1 cellular context compared by ENCODE assay signal in the genomic region with DNA sequence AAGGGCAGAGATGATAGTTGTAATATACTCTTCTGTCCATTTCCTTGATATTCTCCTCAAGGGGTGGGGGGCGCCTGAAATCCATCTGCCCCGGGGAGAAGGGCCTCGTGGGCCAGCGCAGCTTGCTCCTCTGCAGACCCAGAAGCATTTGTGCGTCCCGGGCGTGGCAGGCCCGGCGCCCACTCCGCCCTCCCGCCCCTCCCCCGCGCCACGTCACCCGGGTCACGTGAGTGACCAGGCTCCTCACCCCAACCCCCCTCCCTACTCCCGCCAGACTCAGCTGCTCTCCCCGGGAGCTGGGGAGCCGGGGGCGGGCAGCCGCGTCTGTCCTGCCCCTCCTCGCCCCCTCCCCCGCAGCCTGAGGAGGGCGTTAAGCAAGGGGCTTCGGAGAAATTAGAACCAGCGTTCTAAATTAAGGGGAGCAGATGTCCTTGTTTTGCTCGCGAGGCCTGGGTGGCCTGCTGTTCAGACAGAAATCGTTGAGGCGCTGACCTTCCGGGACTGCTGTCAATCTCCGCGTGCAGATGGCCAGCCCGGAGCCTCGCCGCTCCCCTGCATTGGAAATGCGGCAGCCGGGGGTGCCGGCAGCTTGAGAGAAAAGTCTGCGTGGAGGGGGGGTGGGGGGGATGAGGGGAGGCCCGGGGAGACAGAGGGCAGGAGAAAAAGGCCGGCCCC.
A peak's percentile ranks its signal among the peaks of the same experiment; 100 is the strongest.
TF ChIP-seq lines count a peak whose summit lies in the region.

No MANE protein-coding gene starts in this region.

TF ChIP-seq in SK-N-SH, 30 proteins besides CTCF, POLR2A, EP300 and RAD21 (continued from another document):
- TF ChIP-seq, protein P1, sequence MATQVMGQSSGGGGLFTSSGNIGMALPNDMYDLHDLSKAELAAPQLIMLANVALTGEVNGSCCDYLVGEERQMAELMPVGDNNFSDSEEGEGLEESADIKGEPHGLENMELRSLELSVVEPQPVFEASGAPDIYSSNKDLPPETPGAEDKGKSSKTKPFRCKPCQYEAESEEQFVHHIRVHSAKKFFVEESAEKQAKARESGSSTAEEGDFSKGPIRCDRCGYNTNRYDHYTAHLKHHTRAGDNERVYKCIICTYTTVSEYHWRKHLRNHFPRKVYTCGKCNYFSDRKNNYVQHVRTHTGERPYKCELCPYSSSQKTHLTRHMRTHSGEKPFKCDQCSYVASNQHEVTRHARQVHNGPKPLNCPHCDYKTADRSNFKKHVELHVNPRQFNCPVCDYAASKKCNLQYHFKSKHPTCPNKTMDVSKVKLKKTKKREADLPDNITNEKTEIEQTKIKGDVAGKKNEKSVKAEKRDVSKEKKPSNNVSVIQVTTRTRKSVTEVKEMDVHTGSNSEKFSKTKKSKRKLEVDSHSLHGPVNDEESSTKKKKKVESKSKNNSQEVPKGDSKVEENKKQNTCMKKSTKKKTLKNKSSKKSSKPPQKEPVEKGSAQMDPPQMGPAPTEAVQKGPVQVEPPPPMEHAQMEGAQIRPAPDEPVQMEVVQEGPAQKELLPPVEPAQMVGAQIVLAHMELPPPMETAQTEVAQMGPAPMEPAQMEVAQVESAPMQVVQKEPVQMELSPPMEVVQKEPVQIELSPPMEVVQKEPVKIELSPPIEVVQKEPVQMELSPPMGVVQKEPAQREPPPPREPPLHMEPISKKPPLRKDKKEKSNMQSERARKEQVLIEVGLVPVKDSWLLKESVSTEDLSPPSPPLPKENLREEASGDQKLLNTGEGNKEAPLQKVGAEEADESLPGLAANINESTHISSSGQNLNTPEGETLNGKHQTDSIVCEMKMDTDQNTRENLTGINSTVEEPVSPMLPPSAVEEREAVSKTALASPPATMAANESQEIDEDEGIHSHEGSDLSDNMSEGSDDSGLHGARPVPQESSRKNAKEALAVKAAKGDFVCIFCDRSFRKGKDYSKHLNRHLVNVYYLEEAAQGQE (IDR thresholded peaks at IDR 0.05; ENCODE audit: low read depth, low read length), result no peak
- TF ChIP-seq POLR2AphosphoS5 (IDR thresholded peaks at IDR 0.05; ENCODE audit: low read depth, low read length), result peak; percentile 42; the same call in 1 of the 2 replicates
- no peak for TF ChIP-seq SIN3A (IDR thresholded peaks at IDR 0.05; ENCODE audit: borderline replicate concordance, low read depth, low read length)
- TF ChIP-seq, protein P2, sequence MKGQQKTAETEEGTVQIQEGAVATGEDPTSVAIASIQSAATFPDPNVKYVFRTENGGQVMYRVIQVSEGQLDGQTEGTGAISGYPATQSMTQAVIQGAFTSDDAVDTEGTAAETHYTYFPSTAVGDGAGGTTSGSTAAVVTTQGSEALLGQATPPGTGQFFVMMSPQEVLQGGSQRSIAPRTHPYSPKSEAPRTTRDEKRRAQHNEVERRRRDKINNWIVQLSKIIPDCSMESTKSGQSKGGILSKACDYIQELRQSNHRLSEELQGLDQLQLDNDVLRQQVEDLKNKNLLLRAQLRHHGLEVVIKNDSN (IDR thresholded peaks at IDR 0.05; ENCODE audit: borderline replicate concordance, low read depth), result peak; percentile 88
